Comparison of ENCODE assay signal across 16 cellular contexts in genomic region chr7:47980648-47981047, GRCh38. TPM values are rescaled to one million over a fixed set of nuclear protein-coding genes. Genes with fewer than 3 reads are reported as not detected.
"Had no signal": no experiment of that assay in that cellular context is flagged by ENCODE, and none has a peak within 500 bp of the region (broad histone marks: within the 10 kb centered on the region; RNA-seq: fewer than 3 reads in every experiment).

No MANE protein-coding gene starts in this region.

RNA-seq across cellular contexts. Expression of gene PKD1L1, which starts 32.4 kb away (rescaled TPM):
- total RNA-seq: activated T-helper 1 cell treated with anti-CD3 and anti-CD28 coated beads, Interleukin-12 subunit alpha, Interleukin-12 subunit beta, Interleukin-2, Interleukin-4 antibody, amounts not matched to agents 30 ng/mL and 10 ng/mL and 1 ng/mL, durations not matched to agents 14 hours and 24 hours and 36 hours had no signal
- polyA plus RNA-seq: aorta had no signal

RNA-seq across cellular contexts. Expression of gene SUN3, which starts 48.3 kb away (rescaled TPM):
- total RNA-seq: activated naive CD4-positive, alpha-beta T cell treated with anti-CD3 and anti-CD28 coated beads for 36 hours; activated naive CD4-positive, alpha-beta T cell treated with anti-CD3 and anti-CD28 coated beads, Interleukin-2, amount 50 U/mL, for 72 hours; activated naive CD8-positive, alpha-beta T cell treated with anti-CD3 and anti-CD28 coated beads, Interleukin-2, amount 10 ng/mL, durations not matched to agents 7 days and 5 days; activated T-cell treated with anti-CD3 and anti-CD28 coated beads, Interleukin-2, amount 50 U/mL, for 4 hours; activated T-helper 1 cell treated with anti-CD3 and anti-CD28 coated beads, Interleukin-12 subunit alpha, Interleukin-12 subunit beta, Interleukin-2, Interleukin-4 antibody, amounts not matched to agents 30 ng/mL and 10 ng/mL and 1 ng/mL, durations not matched to agents 14 hours and 24 hours and 36 hours; activated T-helper 2 cell treated with anti-CD3 and anti-CD28 coated beads, Interferon-gamma antibody, Interleukin-2, Interleukin-4, amounts not matched to agents 10 μg/mL and 5 μg/mL and 100 μg/mL, durations not matched to agents 14 hours and 24 hours and 36 hours; adrenal gland; aorta; ascending aorta; astrocyte; body of pancreas; breast epithelium; cardiac muscle cell; cardiac septum; chondrocyte had no signal
- polyA plus RNA-seq: adipose tissue, aorta had no signal

RNA-seq across cellular contexts. Expression of gene C7orf57, which starts 54.7 kb away (rescaled TPM):
- total RNA-seq: aorta, ascending aorta, astrocyte, breast epithelium, cardiac muscle cell, cardiac septum, chondrocyte had no signal
- polyA plus RNA-seq: adipose tissue, adrenal gland, aorta had no signal
